ENCODE assay signal across 26 cellular contexts in genomic region chr6:21034345-21034744, GRCh38.
"Had no signal": no experiment of that assay in that cellular context is flagged by ENCODE, and none has a peak within 500 bp of the region (broad histone marks: within the 10 kb centered on the region; RNA-seq: fewer than 3 reads in every experiment).

No MANE protein-coding gene starts in this region.

- H3K4me3 ChIP-seq: adrenal gland, pancreas, right atrium auricular region, transverse colon had no signal

- ATAC-seq: activated CD8-positive, alpha-beta T cell treated with anti-CD3 and anti-CD28 coated beads, Interleukin-2, amount 10 ng/mL, durations not matched to agents 7 days and 5 days; activated naive CD4-positive, alpha-beta T cell treated with anti-CD3 and anti-CD28 coated beads, Interleukin-2, amount 50 U/mL, for 72 hours; activated T-helper 17 cell treated with anti-CD3 and anti-CD28 coated beads, Interleukin-2, amount 50 U/mL, for 72 hours; natural killer cell treated with Interleukin-12 subunit alpha and Interleukin-12 subunit beta and Interleukin-15 and Interleukin-18, amount 100 ng/mL, for 72 hours; stimulated activated effector memory CD8-positive, alpha-beta T cell treated with anti-CD3 and anti-CD28 coated beads, Interleukin-12 subunit alpha, Interleukin-12 subunit beta, amount 100 ng/mL, for 72 hours; stimulated activated naive CD8-positive, alpha-beta T cell treated with anti-CD3 and anti-CD28 coated beads, Interleukin-15, amount 100 ng/mL, for 72 hours had no signal

- H3K27me3 ChIP-seq: adrenal gland, ascending aorta, brain microvascular endothelial cell, pancreas, right atrium auricular region, transverse colon had no signal

- H3K9me3 ChIP-seq: adrenal gland, ascending aorta, pancreas, psoas muscle, right atrium auricular region, transverse colon had no signal

- H3K27ac ChIP-seq: brain microvascular endothelial cell, pancreas, transverse colon had no signal

- H3K4me1 ChIP-seq: ascending aorta, right atrium auricular region, transverse colon had no signal

- DNase-seq: activated CD4-positive, alpha-beta T cell treated with anti-CD3 and anti-CD28 coated beads for 1 hour; activated CD4-positive, alpha-beta T cell treated with anti-CD3 and anti-CD28 coated beads, Interleukin-2, amount 50 U/mL, for 1 hour; activated CD8-positive, alpha-beta T cell treated with anti-CD3 and anti-CD28 coated beads, Interleukin-2, amount 10 ng/mL, durations not matched to agents 7 days and 5 days; activated T-cell treated with anti-CD3 and anti-CD28 coated beads, Interleukin-2, amount 50 U/mL, for 24 hours; central memory CD4-positive, alpha-beta T cell; dermis blood vessel endothelial cell; effector CD8-positive, alpha-beta T cell; kidney; midbrain; stimulated activated CD4-positive, alpha-beta T cell treated with anti-CD3 and anti-CD28 coated beads, Interleukin-12 subunit alpha, Interleukin-12 subunit beta, amount 100 ng/mL, for 4 hours; stimulated activated CD4-positive, alpha-beta T cell treated with anti-CD3 and anti-CD28 coated beads, Interleukin-1b, Interleukin-23, amount 100 ng/mL, for 48 hours; stimulated activated naive CD8-positive, alpha-beta T cell treated with anti-CD3 and anti-CD28 coated beads, Interleukin-15, amount 100 ng/mL, for 72 hours; T-helper 1 cell; T-helper 9 cell; transverse colon had no signal

- H3K36me3 ChIP-seq: adrenal gland, ascending aorta, brain microvascular endothelial cell, pancreas, right atrium auricular region, transverse colon had no signal

- FAIRE-seq: kidney, pancreas, urothelium cell line had no signal
